ENCODE assay signal across 1 cellular context in the genomic region with DNA sequence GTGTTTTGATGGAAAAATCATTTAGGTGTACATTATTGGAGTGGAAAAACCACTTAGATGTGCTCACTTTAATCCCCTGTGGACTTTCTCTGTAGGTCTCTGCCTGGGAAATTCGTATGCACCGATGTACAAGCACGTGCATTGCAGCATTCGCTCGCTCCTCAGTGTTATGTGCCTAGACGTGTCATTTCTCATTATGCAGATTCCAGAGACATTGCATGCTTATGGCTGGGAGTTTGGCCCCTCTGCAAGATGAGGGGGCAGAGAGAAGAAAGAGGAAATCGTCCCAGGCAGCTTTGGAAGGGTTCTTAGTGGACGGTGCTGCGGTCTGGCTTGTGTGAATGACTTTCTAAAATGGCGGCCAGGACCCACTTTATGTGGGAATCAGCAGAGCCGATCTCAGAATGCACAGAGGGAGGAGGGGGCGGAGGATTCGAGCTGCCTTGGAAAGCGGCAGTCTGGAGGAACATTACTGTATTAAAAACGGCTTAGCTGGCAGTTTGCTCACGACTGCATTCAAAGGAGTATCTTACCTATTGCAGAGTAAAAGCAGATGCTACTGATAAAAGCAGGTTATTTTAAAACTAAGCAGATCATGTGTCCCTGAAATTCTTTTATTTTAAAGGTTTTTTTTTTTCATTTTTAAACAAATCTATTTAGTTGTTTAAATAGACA.
TF ChIP-seq lines count a peak whose summit lies in the region.

No MANE protein-coding gene starts in this region.

TF ChIP-seq in K562, 482 proteins besides CTCF, POLR2A, EP300 and RAD21 (continued from another document and continues in another):
- TF ChIP-seq L3MBTL2 (IDR thresholded peaks at IDR 0.05) (peak; percentile 91), RFX7 (CRISPR knock-in tag; IDR thresholded peaks at IDR 0.05) (no peak), CEBPG (CRISPR knock-in tag; IDR thresholded peaks at IDR 0.05) (peak; percentile 70; the same call in 1 of the 2 replicates), CEBPG (tag; conservative IDR thresholded peaks at IDR 0.05 in 1 of 2, IDR thresholded peaks at IDR 0.05 in 1 of 2) (no peak), ZNF12 (CRISPR knock-in tag; IDR thresholded peaks at IDR 0.05) (0 out of 2 replicates have a peak, but pooled peaks have one; percentile 21), PHB2 (IDR thresholded peaks at IDR 0.05; ENCODE audit: low read depth) (no peak), POLR2AphosphoS2 (IDR thresholded peaks at IDR 0.05; ENCODE audit: low read length) (no peak), SPI1 (IDR thresholded peaks at IDR 0.05; ENCODE audit: borderline replicate concordance, low read depth, low read length) (peak; percentile 64; the same call in 1 of the 2 replicates), SIN3A (IDR thresholded peaks at IDR 0.05; ENCODE audit: borderline replicate concordance in 2 of 2, control insufficient read depth in 1 of 2, low read depth in 2 of 2, low read length in 2 of 2) (peak; percentile 32 to 50; a peak in 2 of 4 replicates), ZNF316 (IDR thresholded peaks at IDR 0.05) (peak; percentile 96), ZNF384 (IDR thresholded peaks at IDR 0.05; ENCODE audit: low read depth, low read length) (peak; percentile 47), EGR1 (conservative IDR thresholded peaks at IDR 0.05) (peak; percentile 82), GTF2E2 (tag; IDR thresholded peaks at IDR 0.05) (0 out of 2 replicates have a peak, but pooled peaks have one; percentile 54), TAF7 (tag; IDR thresholded peaks at IDR 0.05) (0 out of 2 replicates have a peak, but pooled peaks have one; percentile 48), SMAD3 (CRISPR knock-in tag; conservative IDR thresholded peaks at IDR 0.05) (no peak), LEF1 (IDR thresholded peaks at IDR 0.05) (no peak; the same call in 1 of the 2 replicates), MEF2D (tag; conservative IDR thresholded peaks at IDR 0.05; ENCODE audit: low read depth) (peak; percentile 62; the same call in 1 of the 2 replicates), MCM7 (IDR thresholded peaks at IDR 0.05) (no peak), TOE1 (IDR thresholded peaks at IDR 0.05; ENCODE audit: borderline replicate concordance) (peak; percentile 70; the same call in 1 of the 2 replicates), TOE1 (CRISPR knock-in tag; IDR thresholded peaks at IDR 0.05; ENCODE audit: borderline replicate concordance, low read depth) (no peak), TAF1 (IDR thresholded peaks at IDR 0.05; ENCODE audit: control insufficient read depth, extremely low read depth, insufficient read depth, low read length, severe bottlenecking) (peak; percentile 79), FOXK1 (CRISPR knock-in tag; IDR thresholded peaks at IDR 0.05; ENCODE audit: borderline replicate concordance) (peak; percentile 43; the same call in 1 of the 2 replicates), TBL1XR1 (IDR thresholded peaks at IDR 0.05; ENCODE audit: low read length in 2 of 2) (peak; percentile 61 to 70; a peak in 3 of 4 replicates), E2F3 (CRISPR knock-in tag; IDR thresholded peaks at IDR 0.05) (no peak), TRIM28 (IDR thresholded peaks at IDR 0.05) (peak; percentile 46; the same call in 1 of the 2 replicates), NBN (IDR thresholded peaks at IDR 0.05; ENCODE audit: low read depth) (peak; percentile 59; the same call in 1 of the 2 replicates), NR2C2 (CRISPR knock-in tag; IDR thresholded peaks at IDR 0.05) (0 out of 2 replicates have a peak, but pooled peaks have one; percentile 26), NR2C2 (tag; IDR thresholded peaks at IDR 0.05) (no peak), ZNF695 (CRISPR knock-in tag; IDR thresholded peaks at IDR 0.05) (no peak), NFE2 (IDR thresholded peaks at IDR 0.05; ENCODE audit: low read depth) (peak; percentile 59; the same call in 1 of the 2 replicates), ARID1B (IDR thresholded peaks at IDR 0.05) (peak; percentile 42), NCOR1 (IDR thresholded peaks at IDR 0.05) (peak; percentile 42), KAT8 (IDR thresholded peaks at IDR 0.05; ENCODE audit: low read depth) (peak; percentile 92), ATF1 (CRISPR knock-in tag; IDR thresholded peaks at IDR 0.05) (no peak), ATF1 (tag; IDR thresholded peaks at IDR 0.05) (peak; percentile 66), STAT5A (IDR thresholded peaks at IDR 0.05; ENCODE audit: borderline replicate concordance, low read length) (peak; percentile 12; the same call in 1 of the 2 replicates), ARNT (IDR thresholded peaks at IDR 0.05) (peak in 1 of 2 experiments; percentile 68; a peak in 1 of 4 replicates), HDAC3 (IDR thresholded peaks at IDR 0.05; ENCODE audit: borderline replicate concordance, partially characterized antibody) (peak; percentile 60), ZNF77 (CRISPR knock-in tag; IDR thresholded peaks at IDR 0.05) (no peak)
- TF ChIP-seq, protein P1, sequence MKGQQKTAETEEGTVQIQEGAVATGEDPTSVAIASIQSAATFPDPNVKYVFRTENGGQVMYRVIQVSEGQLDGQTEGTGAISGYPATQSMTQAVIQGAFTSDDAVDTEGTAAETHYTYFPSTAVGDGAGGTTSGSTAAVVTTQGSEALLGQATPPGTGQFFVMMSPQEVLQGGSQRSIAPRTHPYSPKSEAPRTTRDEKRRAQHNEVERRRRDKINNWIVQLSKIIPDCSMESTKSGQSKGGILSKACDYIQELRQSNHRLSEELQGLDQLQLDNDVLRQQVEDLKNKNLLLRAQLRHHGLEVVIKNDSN (CRISPR knock-in tag; IDR thresholded peaks at IDR 0.05): peak; percentile 39; the same call in 1 of the 2 replicates
- TF ChIP-seq, protein P2, sequence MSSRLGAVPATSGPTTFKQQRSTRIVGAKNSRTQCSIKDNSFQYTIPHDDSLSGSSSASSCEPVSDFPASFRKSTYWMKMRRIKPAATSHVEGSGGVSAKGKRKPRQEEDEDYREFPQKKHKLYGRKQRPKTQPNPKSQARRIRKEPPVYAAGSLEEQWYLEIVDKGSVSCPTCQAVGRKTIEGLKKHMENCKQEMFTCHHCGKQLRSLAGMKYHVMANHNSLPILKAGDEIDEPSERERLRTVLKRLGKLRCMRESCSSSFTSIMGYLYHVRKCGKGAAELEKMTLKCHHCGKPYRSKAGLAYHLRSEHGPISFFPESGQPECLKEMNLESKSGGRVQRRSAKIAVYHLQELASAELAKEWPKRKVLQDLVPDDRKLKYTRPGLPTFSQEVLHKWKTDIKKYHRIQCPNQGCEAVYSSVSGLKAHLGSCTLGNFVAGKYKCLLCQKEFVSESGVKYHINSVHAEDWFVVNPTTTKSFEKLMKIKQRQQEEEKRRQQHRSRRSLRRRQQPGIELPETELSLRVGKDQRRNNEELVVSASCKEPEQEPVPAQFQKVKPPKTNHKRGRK (tag; IDR thresholded peaks at IDR 0.05): no peak
- TF ChIP-seq, protein P3, sequence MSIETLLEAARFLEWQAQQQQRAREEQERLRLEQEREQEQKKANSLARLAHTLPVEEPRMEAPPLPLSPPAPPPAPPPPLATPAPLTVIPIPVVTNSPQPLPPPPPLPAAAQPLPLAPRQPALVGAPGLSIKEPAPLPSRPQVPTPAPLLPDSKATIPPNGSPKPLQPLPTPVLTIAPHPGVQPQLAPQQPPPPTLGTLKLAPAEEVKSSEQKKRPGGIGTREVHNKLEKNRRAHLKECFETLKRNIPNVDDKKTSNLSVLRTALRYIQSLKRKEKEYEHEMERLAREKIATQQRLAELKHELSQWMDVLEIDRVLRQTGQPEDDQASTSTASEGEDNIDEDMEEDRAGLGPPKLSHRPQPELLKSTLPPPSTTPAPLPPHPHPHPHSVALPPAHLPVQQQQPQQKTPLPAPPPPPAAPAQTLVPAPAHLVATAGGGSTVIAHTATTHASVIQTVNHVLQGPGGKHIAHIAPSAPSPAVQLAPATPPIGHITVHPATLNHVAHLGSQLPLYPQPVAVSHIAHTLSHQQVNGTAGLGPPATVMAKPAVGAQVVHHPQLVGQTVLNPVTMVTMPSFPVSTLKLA (conservative IDR thresholded peaks at IDR 0.05): peak; percentile 95 to 96
- TF ChIP-seq, protein P4, sequence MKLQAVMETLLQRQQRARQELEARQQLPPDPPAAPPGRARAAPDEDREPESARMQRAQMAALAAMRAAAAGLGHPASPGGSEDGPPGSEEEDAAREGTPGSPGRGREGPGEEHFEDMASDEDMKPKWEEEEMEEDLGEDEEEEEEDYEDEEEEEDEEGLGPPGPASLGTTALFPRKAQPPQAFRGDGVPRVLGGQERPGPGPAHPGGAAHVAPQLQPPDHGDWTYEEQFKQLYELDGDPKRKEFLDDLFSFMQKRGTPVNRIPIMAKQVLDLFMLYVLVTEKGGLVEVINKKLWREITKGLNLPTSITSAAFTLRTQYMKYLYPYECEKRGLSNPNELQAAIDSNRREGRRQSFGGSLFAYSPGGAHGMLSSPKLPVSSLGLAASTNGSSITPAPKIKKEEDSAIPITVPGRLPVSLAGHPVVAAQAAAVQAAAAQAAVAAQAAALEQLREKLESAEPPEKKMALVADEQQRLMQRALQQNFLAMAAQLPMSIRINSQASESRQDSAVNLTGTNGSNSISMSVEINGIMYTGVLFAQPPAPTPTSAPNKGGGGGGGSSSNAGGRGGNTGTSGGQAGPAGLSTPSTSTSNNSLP (IDR thresholded peaks at IDR 0.05; ENCODE audit: borderline replicate concordance, low read depth, low read length): 0 out of 2 replicates have a peak, but pooled peaks have one; percentile 46
- TF ChIP-seq, protein P5, sequence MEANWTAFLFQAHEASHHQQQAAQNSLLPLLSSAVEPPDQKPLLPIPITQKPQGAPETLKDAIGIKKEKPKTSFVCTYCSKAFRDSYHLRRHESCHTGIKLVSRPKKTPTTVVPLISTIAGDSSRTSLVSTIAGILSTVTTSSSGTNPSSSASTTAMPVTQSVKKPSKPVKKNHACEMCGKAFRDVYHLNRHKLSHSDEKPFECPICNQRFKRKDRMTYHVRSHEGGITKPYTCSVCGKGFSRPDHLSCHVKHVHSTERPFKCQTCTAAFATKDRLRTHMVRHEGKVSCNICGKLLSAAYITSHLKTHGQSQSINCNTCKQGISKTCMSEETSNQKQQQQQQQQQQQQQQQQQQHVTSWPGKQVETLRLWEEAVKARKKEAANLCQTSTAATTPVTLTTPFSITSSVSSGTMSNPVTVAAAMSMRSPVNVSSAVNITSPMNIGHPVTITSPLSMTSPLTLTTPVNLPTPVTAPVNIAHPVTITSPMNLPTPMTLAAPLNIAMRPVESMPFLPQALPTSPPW (CRISPR knock-in tag; IDR thresholded peaks at IDR 0.05): peak; percentile 79
- TF ChIP-seq, protein P6, sequence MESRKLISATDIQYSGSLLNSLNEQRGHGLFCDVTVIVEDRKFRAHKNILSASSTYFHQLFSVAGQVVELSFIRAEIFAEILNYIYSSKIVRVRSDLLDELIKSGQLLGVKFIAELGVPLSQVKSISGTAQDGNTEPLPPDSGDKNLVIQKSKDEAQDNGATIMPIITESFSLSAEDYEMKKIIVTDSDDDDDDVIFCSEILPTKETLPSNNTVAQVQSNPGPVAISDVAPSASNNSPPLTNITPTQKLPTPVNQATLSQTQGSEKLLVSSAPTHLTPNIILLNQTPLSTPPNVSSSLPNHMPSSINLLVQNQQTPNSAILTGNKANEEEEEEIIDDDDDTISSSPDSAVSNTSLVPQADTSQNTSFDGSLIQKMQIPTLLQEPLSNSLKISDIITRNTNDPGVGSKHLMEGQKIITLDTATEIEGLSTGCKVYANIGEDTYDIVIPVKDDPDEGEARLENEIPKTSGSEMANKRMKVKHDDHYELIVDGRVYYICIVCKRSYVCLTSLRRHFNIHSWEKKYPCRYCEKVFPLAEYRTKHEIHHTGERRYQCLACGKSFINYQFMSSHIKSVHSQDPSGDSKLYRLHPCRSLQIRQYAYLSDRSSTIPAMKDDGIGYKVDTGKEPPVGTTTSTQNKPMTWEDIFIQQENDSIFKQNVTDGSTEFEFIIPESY (CRISPR knock-in tag; IDR thresholded peaks at IDR 0.05): 0 out of 2 replicates have a peak, but pooled peaks have one; percentile 5
- TF ChIP-seq, protein P7, sequence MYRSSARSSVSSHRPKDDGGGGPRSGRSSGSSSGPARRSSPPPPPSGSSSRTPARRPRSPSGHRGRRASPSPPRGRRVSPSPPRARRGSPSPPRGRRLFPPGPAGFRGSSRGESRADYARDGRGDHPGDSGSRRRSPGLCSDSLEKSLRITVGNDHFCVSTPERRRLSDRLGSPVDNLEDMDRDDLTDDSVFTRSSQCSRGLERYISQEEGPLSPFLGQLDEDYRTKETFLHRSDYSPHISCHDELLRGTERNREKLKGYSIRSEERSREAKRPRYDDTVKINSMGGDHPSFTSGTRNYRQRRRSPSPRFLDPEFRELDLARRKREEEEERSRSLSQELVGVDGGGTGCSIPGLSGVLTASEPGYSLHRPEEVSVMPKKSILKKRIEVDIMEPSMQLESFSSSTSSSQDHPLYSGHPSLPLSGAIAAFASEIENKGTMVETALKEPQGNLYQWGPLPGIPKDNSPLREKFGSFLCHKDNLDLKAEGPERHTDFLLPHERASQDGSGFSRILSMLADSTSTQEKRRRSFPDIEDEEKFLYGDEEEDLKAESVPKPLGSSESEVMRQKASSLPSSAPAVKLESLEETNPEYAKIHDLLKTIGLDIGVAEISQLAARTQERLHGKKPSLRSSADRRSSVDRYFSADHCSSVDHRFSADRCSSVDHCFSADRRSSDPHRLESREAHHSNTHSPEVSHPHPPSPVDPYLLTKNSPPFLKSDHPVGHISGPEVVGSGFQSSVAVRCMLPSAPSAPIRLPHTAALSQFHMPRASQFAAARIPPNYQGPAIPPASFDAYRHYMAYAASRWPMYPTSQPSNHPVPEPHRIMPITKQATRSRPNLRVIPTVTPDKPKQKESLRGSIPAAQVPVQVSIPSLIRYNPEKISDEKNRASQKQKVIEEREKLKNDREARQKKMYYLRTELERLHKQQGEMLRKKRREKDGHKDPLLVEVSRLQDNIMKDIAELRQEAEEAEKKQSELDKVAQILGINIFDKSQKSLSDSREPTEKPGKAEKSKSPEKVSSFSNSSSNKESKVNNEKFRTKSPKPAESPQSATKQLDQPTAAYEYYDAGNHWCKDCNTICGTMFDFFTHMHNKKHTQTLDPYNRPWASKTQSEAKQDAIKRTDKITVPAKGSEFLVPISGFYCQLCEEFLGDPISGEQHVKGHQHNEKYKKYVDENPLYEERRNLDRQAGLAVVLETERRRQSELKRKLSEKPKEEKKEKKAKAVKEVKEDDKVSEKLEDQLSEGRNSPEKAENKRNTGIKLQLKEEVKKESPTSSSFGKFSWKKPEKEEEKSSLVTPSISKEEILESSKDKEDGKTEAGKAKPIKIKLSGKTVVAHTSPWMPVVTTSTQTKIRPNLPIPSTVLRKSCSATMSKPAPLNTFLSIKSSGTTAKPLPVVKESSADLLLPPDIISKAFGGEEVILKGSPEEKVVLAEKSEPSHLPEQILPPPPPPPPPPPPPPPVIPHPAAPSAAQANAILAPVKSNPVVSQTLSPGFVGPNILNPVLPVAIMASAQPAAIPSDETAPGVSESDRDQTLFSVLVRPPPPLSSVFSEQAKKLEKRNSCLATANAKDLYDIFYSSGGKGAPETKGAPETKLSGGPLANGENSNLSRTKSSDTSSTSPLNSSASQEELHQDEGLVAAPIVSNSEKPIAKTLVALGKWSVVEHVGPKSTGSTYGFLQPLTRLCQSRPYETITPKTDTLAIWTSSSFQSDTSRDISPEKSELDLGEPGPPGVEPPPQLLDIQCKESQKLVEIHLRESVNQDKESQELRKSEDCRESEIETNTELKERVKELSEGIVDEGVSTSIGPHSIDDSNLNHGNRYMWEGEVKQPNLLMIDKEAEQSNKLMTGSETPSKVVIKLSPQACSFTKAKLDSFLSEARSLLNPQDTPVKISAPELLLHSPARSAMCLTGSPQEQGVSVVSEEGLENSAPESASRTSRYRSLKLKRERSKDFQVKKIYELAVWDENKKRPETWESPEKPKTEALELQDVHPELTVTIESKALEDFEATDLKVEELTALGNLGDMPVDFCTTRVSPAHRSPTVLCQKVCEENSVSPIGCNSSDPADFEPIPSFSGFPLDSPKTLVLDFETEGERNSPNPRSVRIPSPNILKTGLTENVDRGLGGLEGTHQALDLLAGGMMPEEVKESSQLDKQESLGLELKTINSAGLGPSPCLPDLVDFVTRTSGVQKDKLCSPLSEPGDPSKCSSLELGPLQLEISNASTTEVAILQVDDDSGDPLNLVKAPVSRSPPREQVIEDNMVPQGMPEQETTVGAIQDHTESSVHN (IDR thresholded peaks at IDR 0.05; ENCODE audit: borderline replicate concordance in 1 of 2, low read depth in 1 of 2): peak in 1 of 2 experiments; percentile 63; a peak in 2 of 4 replicates
